Comparison of ENCODE assay signal across 1 cellular context in genomic region chr10:52740913-52741675, GRCh38.
A peak's percentile ranks its signal among the peaks of the same experiment; 100 is the strongest.
TF ChIP-seq lines count a peak whose summit lies in the region.

No MANE protein-coding gene starts in this region.

TF ChIP-seq in HepG2, 621 proteins besides CTCF, POLR2A, EP300 and RAD21 (continued from another document):
- TF ChIP-seq, protein P1, sequence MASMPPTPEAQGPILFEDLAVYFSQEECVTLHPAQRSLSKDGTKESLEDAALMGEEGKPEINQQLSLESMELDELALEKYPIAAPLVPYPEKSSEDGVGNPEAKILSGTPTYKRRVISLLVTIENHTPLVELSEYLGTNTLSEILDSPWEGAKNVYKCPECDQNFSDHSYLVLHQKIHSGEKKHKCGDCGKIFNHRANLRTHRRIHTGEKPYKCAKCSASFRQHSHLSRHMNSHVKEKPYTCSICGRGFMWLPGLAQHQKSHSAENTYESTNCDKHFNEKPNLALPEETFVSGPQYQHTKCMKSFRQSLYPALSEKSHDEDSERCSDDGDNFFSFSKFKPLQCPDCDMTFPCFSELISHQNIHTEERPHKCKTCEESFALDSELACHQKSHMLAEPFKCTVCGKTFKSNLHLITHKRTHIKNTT (CRISPR knock-in tag; IDR thresholded peaks at IDR 0.05): no peak
- TF ChIP-seq PPARG (CRISPR knock-in tag; conservative IDR thresholded peaks at IDR 0.05) (0 out of 2 replicates have a peak, but pooled peaks have one; percentile 23), RXRB (CRISPR knock-in tag; IDR thresholded peaks at IDR 0.05; ENCODE audit: borderline replicate concordance) (peak; percentile 55)
- TF ChIP-seq, protein P2, sequence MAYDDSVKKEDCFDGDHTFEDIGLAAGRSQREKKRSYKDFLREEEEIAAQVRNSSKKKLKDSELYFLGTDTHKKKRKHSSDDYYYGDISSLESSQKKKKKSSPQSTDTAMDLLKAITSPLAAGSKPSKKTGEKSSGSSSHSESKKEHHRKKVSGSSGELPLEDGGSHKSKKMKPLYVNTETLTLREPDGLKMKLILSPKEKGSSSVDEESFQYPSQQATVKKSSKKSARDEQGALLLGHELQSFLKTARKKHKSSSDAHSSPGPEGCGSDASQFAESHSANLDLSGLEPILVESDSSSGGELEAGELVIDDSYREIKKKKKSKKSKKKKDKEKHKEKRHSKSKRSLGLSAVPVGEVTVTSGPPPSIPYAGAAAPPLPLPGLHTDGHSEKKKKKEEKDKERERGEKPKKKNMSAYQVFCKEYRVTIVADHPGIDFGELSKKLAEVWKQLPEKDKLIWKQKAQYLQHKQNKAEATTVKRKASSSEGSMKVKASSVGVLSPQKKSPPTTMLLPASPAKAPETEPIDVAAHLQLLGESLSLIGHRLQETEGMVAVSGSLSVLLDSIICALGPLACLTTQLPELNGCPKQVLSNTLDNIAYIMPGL (CRISPR knock-in tag; IDR thresholded peaks at IDR 0.05; ENCODE audit: borderline replicate concordance in 1 of 2, low read depth in 1 of 2): peak in 1 of 2 experiments; percentile 44; a peak in 1 of 4 replicates
- TF ChIP-seq, protein P3, sequence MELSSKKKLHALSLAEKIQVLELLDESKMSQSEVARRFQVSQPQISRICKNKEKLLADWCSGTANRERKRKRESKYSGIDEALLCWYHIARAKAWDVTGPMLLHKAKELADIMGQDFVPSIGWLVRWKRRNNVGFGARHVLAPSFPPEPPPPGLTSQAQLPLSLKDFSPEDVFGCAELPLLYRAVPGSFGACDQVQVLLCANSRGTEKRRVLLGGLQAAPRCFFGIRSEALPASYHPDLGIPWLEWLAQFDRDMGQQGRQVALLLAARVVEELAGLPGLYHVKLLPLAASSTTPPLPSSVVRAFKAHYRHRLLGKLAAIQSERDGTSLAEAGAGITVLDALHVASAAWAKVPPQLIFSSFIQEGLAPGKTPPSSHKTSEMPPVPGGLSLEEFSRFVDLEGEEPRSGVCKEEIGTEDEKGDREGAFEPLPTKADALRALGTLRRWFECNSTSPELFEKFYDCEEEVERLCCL (CRISPR knock-in tag; IDR thresholded peaks at IDR 0.05; ENCODE audit: borderline replicate concordance): no peak
TF ChIP-seq in HepG2: peak in this region for 48.
